In genomic region chr21:42924433-42924751, GRCh38 we compare ENCODE assay signal across 1 cellular context.
A peak's percentile ranks its signal among the peaks of the same experiment; 100 is the strongest.
TF ChIP-seq lines count a peak whose summit lies in the region.

No MANE protein-coding gene starts in this region.

TF ChIP-seq in GM12878, 131 proteins besides CTCF, POLR2A, EP300 and RAD21:
- no peak for TF ChIP-seq TBL1XR1 (IDR thresholded peaks at IDR 0.05; ENCODE audit: low read depth, low read length)
- no peak for TF ChIP-seq ZSCAN29 (IDR thresholded peaks at IDR 0.05)
- peak; percentile 6; the same call in 1 of the 2 replicates for TF ChIP-seq CBFB (IDR thresholded peaks at IDR 0.05; ENCODE audit: low read depth)
- 0 out of 2 replicates have a peak, but pooled peaks have one; percentile 14 for TF ChIP-seq IKZF1 (conservative IDR thresholded peaks at IDR 0.05)
- no peak for TF ChIP-seq SREBF2 (IDR thresholded peaks at IDR 0.05; ENCODE audit: low read length)
- no peak for TF ChIP-seq MXI1 (IDR thresholded peaks at IDR 0.05; ENCODE audit: low read depth, low read length)
